In the genomic region with DNA sequence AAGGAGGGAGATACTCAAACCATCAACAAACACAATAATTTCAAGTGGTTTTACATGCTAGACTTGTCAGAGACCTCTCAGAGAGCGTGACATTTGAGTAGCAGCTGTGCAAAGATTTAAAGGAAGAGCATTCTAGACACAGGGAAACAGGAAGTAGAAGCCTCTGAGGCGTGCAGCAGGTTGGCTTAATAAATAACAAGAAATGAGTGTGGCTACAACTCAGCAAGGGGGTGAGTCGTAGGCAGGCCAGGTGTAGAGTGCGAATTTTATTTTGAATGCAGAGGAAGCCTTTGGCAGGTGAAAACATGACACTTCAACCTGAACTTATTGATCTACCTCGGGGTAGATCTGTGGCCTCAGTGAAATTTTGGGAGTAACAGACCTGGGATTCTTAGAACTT, we compare ENCODE assay signal across 8 cellular contexts.
A peak's percentile ranks its signal among the peaks of the same experiment; 100 is the strongest.
DNase-seq lines count a peak whose midpoint lies in the region; ATAC-seq and TF ChIP-seq lines count a peak whose summit lies in the region.

No MANE protein-coding gene starts in this region.

- H3K27me3 Mint-ChIP-seq in T-helper 17 cell (peaks cover 24% of the 10 kb centered on the region), GM23338 (ENCODE audit: insufficient read depth, low read depth, poor library complexity) (peaks cover 10% of the 10 kb centered on the region)

- no peak overlapping the region for H3K4me3 Mint-ChIP-seq in T-helper 17 cell
- no peak overlapping the region for H3K4me3 Mint-ChIP-seq in GM23338

- H3K4me1 ChIP-seq in gastroesophageal sphincter, result peaks cover 0 to 11% (median 0%) of the 10 kb centered on the region in 3 donors
- H3K4me1 ChIP-seq in GM23338 (ENCODE audit: insufficient read depth), result peaks cover 15% of the 10 kb centered on the region

- H3K36me3 ChIP-seq in gastroesophageal sphincter (no peaks in the 10 kb centered on the region), GM23338 (ENCODE audit: insufficient read depth) (no peaks in the 10 kb centered on the region)

- no peak overlapping the region for H3K27ac ChIP-seq in gastroesophageal sphincter
- H3K27ac ChIP-seq in GM23338 (ENCODE audit: low read depth), result no peak overlapping the region

- peak; percentile 86 for ATAC-seq in GM19351 (IDR thresholded peaks at IDR 0.05; ENCODE audit: unreplicated experiment)
- ATAC-seq in HG03432 (IDR thresholded peaks at IDR 0.05; ENCODE audit: unreplicated experiment), result peak; percentile 86
- ATAC-seq in T-helper 17 cell, result peak; percentile 40
- ATAC-seq in gastroesophageal sphincter, result no peak
- ATAC-seq in GM23338, result no peak

- H3K27me3 ChIP-seq in gastroesophageal sphincter, result no peaks in the 10 kb centered on the region
- no peaks in the 10 kb centered on the region for H3K27me3 ChIP-seq in GM23338 (ENCODE audit: insufficient read depth)

- intact Hi-C loops in posterior vena cava (cut with DNase I), result no loop called here

- H3K79me2 ChIP-seq in GM23338 (replicated peaks; ENCODE audit: insufficient read depth), result no peaks in the 10 kb centered on the region

- TF ChIP-seq EP300 in gastroesophageal sphincter (IDR thresholded peaks at IDR 0.05), result no peak

- no peaks in the 10 kb centered on the region for H3K9me3 ChIP-seq in T-helper 17 cell (ENCODE audit: control insufficient read depth, low read length, poor library complexity, severe bottlenecking)
- no peaks in the 10 kb centered on the region for H3K9me3 ChIP-seq in gastroesophageal sphincter

- peaks cover 10% of the 10 kb centered on the region for H3K4me1 Mint-ChIP-seq in T-helper 17 cell
- peaks cover 26% of the 10 kb centered on the region for H3K4me1 Mint-ChIP-seq in GM23338

- no peak overlapping the region for H2AFZ ChIP-seq in GM23338

- no peak overlapping the region for H3K4me2 ChIP-seq in GM23338

- no peaks in the 10 kb centered on the region for H3K9me3 Mint-ChIP-seq in GM23338

- H4K20me1 ChIP-seq in GM23338 (replicated peaks; ENCODE audit: insufficient read depth), result no peaks in the 10 kb centered on the region

- no peaks in the 10 kb centered on the region for H3F3A ChIP-seq in GM23338 (replicated peaks; ENCODE audit: low read depth)

- no peak overlapping the region for H3K27ac Mint-ChIP-seq in T-helper 17 cell
- H3K27ac Mint-ChIP-seq in GM23338, result no peak overlapping the region

- WGBS in gastroesophageal sphincter (ENCODE audit: low coverage in 1 of 2), 2 donors, result 73 to 83% methylated on average over 4 to 5 of the region's 5 CpGs

- TF ChIP-seq CTCF in gastroesophageal sphincter (IDR thresholded peaks at IDR 0.05), result no peak
- no peak for TF ChIP-seq CTCF in GM23338 (conservative IDR thresholded peaks at IDR 0.05; ENCODE audit: low read depth in 2 of 2)

- H3K36me3 Mint-ChIP-seq in T-helper 17 cell (ENCODE audit: low read depth) (no peaks in the 10 kb centered on the region), GM23338 (ENCODE audit: low read depth) (no peaks in the 10 kb centered on the region)

- DNase-seq in DMS79 treated with DMSO at 0.1 percent for 48 hours (lab: John Stamatoyannopoulos, UW) (peak; percentile 65), T-helper 17 cell (no peak), retina (no peak), GM23338 (ENCODE audit: low spot score) (no peak), posterior vena cava (ENCODE audit: low spot score) (no peak)

- TF ChIP-seq POLR2A in gastroesophageal sphincter (IDR thresholded peaks at IDR 0.05), result no peak

- no peaks in the 10 kb centered on the region for H3K9me2 ChIP-seq in GM23338 (ENCODE audit: insufficient read depth)

- H3K4me3 ChIP-seq in gastroesophageal sphincter (no peak overlapping the region), GM23338 (no peak overlapping the region)

TF ChIP-seq in GM23338, 12 proteins besides CTCF, POLR2A, EP300 and RAD21 (continues in another document):
- no peak for TF ChIP-seq NANOG (IDR thresholded peaks at IDR 0.05; ENCODE audit: borderline replicate concordance)
- TF ChIP-seq ZNF331 (CRISPR knock-in tag; IDR thresholded peaks at IDR 0.05; ENCODE audit: low read depth), result no peak
- TF ChIP-seq EZH2phosphoT487 (IDR thresholded peaks at IDR 0.05; ENCODE audit: unreplicated experiment), result no peak
- TF ChIP-seq ZNF114 (CRISPR knock-in tag; IDR thresholded peaks at IDR 0.05), result no peak
- TF ChIP-seq CREB1 (CRISPR knock-in tag; IDR thresholded peaks at IDR 0.05; ENCODE audit: low read depth), result no peak
- no peak for TF ChIP-seq ETS1 (IDR thresholded peaks at IDR 0.05)
- TF ChIP-seq JUNB (IDR thresholded peaks at IDR 0.05; ENCODE audit: unreplicated experiment), result no peak
- TF ChIP-seq STAT1 (IDR thresholded peaks at IDR 0.05; ENCODE audit: unreplicated experiment), result no peak
- no peak for TF ChIP-seq POLR2AphosphoS5 (IDR thresholded peaks at IDR 0.05; ENCODE audit: low read depth)
- TF ChIP-seq, protein P1, sequence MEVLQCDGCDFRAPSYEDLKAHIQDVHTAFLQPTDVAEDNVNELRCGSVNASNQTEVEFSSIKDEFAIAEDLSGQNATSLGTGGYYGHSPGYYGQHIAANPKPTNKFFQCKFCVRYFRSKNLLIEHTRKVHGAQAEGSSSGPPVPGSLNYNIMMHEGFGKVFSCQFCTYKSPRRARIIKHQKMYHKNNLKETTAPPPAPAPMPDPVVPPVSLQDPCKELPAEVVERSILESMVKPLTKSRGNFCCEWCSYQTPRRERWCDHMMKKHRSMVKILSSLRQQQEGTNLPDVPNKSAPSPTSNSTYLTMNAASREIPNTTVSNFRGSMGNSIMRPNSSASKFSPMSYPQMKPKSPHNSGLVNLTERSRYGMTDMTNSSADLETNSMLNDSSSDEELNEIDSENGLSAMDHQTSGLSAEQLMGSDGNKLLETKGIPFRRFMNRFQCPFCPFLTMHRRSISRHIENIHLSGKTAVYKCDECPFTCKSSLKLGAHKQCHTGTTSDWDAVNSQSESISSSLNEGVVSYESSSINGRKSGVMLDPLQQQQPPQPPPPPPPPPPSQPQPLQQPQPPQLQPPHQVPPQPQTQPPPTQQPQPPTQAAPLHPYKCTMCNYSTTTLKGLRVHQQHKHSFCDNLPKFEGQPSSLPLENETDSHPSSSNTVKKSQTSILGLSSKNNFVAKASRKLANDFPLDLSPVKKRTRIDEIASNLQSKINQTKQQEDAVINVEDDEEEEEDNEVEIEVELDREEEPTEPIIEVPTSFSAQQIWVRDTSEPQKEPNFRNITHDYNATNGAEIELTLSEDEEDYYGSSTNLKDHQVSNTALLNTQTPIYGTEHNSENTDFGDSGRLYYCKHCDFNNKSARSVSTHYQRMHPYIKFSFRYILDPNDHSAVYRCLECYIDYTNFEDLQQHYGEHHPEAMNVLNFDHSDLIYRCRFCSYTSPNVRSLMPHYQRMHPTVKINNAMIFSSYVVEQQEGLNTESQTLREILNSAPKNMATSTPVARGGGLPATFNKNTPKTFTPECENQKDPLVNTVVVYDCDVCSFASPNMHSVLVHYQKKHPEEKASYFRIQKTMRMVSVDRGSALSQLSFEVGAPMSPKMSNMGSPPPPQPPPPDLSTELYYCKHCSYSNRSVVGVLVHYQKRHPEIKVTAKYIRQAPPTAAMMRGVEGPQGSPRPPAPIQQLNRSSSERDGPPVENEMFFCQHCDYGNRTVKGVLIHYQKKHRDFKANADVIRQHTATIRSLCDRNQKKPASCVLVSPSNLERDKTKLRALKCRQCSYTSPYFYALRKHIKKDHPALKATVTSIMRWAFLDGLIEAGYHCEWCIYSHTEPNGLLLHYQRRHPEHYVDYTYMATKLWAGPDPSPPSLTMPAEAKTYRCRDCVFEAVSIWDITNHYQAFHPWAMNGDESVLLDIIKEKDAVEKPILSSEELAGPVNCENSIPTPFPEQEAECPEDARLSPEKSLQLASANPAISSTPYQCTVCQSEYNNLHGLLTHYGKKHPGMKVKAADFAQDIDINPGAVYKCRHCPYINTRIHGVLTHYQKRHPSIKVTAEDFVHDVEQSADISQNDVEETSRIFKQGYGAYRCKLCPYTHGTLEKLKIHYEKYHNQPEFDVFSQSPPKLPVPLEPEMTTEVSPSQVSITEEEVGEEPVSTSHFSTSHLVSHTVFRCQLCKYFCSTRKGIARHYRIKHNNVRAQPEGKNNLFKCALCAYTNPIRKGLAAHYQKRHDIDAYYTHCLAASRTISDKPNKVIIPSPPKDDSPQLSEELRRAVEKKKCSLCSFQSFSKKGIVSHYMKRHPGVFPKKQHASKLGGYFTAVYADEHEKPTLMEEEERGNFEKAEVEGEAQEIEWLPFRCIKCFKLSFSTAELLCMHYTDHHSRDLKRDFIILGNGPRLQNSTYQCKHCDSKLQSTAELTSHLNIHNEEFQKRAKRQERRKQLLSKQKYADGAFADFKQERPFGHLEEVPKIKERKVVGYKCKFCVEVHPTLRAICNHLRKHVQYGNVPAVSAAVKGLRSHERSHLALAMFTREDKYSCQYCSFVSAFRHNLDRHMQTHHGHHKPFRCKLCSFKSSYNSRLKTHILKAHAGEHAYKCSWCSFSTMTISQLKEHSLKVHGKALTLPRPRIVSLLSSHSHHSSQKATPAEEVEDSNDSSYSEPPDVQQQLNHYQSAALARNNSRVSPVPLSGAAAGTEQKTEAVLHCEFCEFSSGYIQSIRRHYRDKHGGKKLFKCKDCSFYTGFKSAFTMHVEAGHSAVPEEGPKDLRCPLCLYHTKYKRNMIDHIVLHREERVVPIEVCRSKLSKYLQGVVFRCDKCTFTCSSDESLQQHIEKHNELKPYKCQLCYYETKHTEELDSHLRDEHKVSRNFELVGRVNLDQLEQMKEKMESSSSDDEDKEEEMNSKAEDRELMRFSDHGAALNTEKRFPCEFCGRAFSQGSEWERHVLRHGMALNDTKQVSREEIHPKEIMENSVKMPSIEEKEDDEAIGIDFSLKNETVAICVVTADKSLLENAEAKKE (CRISPR knock-in tag; IDR thresholded peaks at IDR 0.05), result no peak
- TF ChIP-seq EZH2 (IDR thresholded peaks at IDR 0.05; ENCODE audit: low read depth, unreplicated experiment), result no peak

Comparison
In these comparisons a context has a peak if more than half of its experiments do, and no peak if none do; other contexts are left out.
1. ATAC-seq: peak in GM19351 (single experiment), HG03432 (single experiment) and T-helper 17 cell (single experiment); none in gastroesophageal sphincter (single experiment) and GM23338 (single experiment).